ENCODE assay signal across 22 cellular contexts in genomic region chr11:10429526-10429925, GRCh38.
"Had no signal": no experiment of that assay in that cellular context is flagged by ENCODE, and none has a peak within 500 bp of the region (broad histone marks: within the 10 kb centered on the region; RNA-seq: fewer than 3 reads in every experiment).

No MANE protein-coding gene starts in this region.

- H3K27ac ChIP-seq: left lung, prostate gland, right atrium auricular region, thyroid gland, upper lobe of right lung had no signal

- DNase-seq: activated B cell treated with CpG ODN at 0.5 μM for 24 hours; activated CD4-positive, alpha-beta T cell treated with anti-CD3 and anti-CD28 coated beads for 36 hours; activated CD4-positive, alpha-beta T cell treated with anti-CD3 and anti-CD28 coated beads, Interleukin-2, amount 50 U/mL, for 4 hours; activated CD8-positive, alpha-beta memory T cell treated with anti-CD3 and anti-CD28 coated beads for 24 hours; activated CD8-positive, alpha-beta memory T cell treated with anti-CD3 and anti-CD28 coated beads, Interleukin-2, amount 50 U/mL, for 4 hours; activated naive CD4-positive, alpha-beta T cell treated with Interleukin-2 at 50 U/mL for 16 hours; activated naive CD8-positive, alpha-beta T cell treated with anti-CD3 and anti-CD28 coated beads for 36 hours; activated T-cell treated with anti-CD3 and anti-CD28 coated beads, Interleukin-2, amount 50 U/mL, for 48 hours; central memory CD4-positive, alpha-beta T cell; effector memory CD4-positive, alpha-beta T cell; hippocampal formation; kidney glomerular epithelial cell; left lung; naive thymus-derived CD4-positive, alpha-beta T cell; stimulated activated CD4-positive, alpha-beta T cell treated with anti-CD3 and anti-CD28 coated beads, Interleukin-4, amount 100 ng/mL, for 4 hours; stimulated activated naive CD8-positive, alpha-beta T cell treated with anti-CD3 and anti-CD28 coated beads, Interleukin-15, Interleukin-2, amounts not matched to agents 100 U/mL and 50 U/mL, for 24 hours; substantia nigra; thyroid gland; upper lobe of right lung had no signal

- H3K27me3 ChIP-seq: left lung, right atrium auricular region, thyroid gland, upper lobe of right lung had no signal

- H3K4me1 Mint-ChIP-seq: activated B cell treated with CpG ODN at 0.5 μM for 24 hours; activated CD4-positive, alpha-beta T cell treated with anti-CD3 and anti-CD28 coated beads for 36 hours; activated naive CD8-positive, alpha-beta T cell treated with anti-CD3 and anti-CD28 coated beads for 36 hours had no signal

- H3K36me3 Mint-ChIP-seq: activated naive CD8-positive, alpha-beta T cell treated with anti-CD3 and anti-CD28 coated beads for 36 hours; naive thymus-derived CD4-positive, alpha-beta T cell had no signal

- H3K27ac Mint-ChIP-seq: activated B cell treated with CpG ODN at 0.5 μM for 24 hours; activated CD4-positive, alpha-beta T cell treated with anti-CD3 and anti-CD28 coated beads for 36 hours; activated naive CD8-positive, alpha-beta T cell treated with anti-CD3 and anti-CD28 coated beads for 36 hours; naive thymus-derived CD4-positive, alpha-beta T cell had no signal

- H3K4me3 Mint-ChIP-seq: activated B cell treated with CpG ODN at 0.5 μM for 24 hours; activated CD4-positive, alpha-beta T cell treated with anti-CD3 and anti-CD28 coated beads for 36 hours; activated naive CD8-positive, alpha-beta T cell treated with anti-CD3 and anti-CD28 coated beads for 36 hours; naive thymus-derived CD4-positive, alpha-beta T cell had no signal

- H3K27me3 Mint-ChIP-seq: activated naive CD8-positive, alpha-beta T cell treated with anti-CD3 and anti-CD28 coated beads for 36 hours had no signal

- H3K4me3 ChIP-seq: left lung, lung, prostate gland, right atrium auricular region, thyroid gland, upper lobe of right lung had no signal

- H3K4me1 ChIP-seq: left lung, prostate gland, right atrium auricular region, thyroid gland, upper lobe of right lung had no signal

- H3K36me3 ChIP-seq: left lung, prostate gland, right atrium auricular region, thyroid gland, upper lobe of right lung had no signal

- H3K9me3 ChIP-seq: left lung, prostate gland, thyroid gland, upper lobe of right lung had no signal
